ENCODE assay signal across 14 cellular contexts in the genomic region with DNA sequence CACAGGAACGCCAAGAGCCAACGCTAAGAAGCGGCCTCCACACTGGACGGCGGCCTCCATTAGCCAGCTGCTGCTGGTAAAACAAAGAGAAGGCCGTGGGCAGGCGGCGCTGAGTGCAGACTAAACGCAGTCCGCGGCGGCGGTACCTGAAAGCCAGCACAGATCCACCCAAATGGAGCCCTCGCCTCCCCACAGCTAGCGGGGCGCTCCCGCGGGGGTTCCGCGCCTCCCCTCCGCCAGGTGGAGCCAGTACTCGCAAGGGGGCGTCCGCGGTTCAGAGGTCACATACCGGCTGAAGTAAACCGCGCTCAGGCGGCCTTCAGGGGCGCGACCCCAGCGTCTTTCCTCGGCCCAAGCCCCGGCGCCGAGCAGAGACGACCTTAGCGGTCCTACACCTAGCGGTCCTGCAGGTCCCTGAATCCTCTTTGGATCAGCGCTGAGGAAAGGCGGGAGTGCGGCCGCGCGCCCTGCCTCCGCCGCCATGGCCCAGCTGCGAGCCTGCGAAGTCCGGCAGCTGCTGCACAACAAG.
"Had no signal": no experiment of that assay in that cellular context is flagged by ENCODE, and none has a peak within 500 bp of the region (broad histone marks: within the 10 kb centered on the region; RNA-seq: fewer than 3 reads in every experiment).

No MANE protein-coding gene starts in this region.

- H3K4me3 Mint-ChIP-seq: activated naive CD4-positive, alpha-beta T cell treated with anti-CD3 and anti-CD28 coated beads, Interleukin-2, amount 10 ng/mL, durations not matched to agents 7 days and 5 days; activated T-helper 17 cell treated with anti-CD3 and anti-CD28 coated beads, Interleukin-2, amount 50 U/mL, for 72 hours; naive thymus-derived CD4-positive, alpha-beta T cell had no signal

- H3K4me3 ChIP-seq: adrenal gland, cardiac muscle cell, dorsolateral prefrontal cortex, gastrocnemius medialis, mucosa of descending colon, right atrium auricular region, tibial nerve had no signal

- H3K27me3 ChIP-seq: adrenal gland, cardiac muscle cell, dorsolateral prefrontal cortex, gastrocnemius medialis, right atrium auricular region, tibial nerve had no signal

- ATAC-seq: activated T-helper 17 cell treated with anti-CD3 and anti-CD28 coated beads, Interleukin-2, amount 50 U/mL, for 72 hours; gastrocnemius medialis; mucosa of descending colon; naive thymus-derived CD4-positive, alpha-beta T cell had no signal

- H3K4me1 Mint-ChIP-seq: activated naive CD4-positive, alpha-beta T cell treated with anti-CD3 and anti-CD28 coated beads, Interleukin-2, amount 10 ng/mL, durations not matched to agents 7 days and 5 days; activated T-helper 17 cell treated with anti-CD3 and anti-CD28 coated beads, Interleukin-2, amount 50 U/mL, for 72 hours; naive thymus-derived CD4-positive, alpha-beta T cell had no signal

- H3K36me3 Mint-ChIP-seq: activated naive CD4-positive, alpha-beta T cell treated with anti-CD3 and anti-CD28 coated beads, Interleukin-2, amount 10 ng/mL, durations not matched to agents 7 days and 5 days; naive thymus-derived CD4-positive, alpha-beta T cell had no signal

- H3K27ac Mint-ChIP-seq: activated naive CD4-positive, alpha-beta T cell treated with anti-CD3 and anti-CD28 coated beads, Interleukin-2, amount 10 ng/mL, durations not matched to agents 7 days and 5 days; activated T-helper 17 cell treated with anti-CD3 and anti-CD28 coated beads, Interleukin-2, amount 50 U/mL, for 72 hours; naive thymus-derived CD4-positive, alpha-beta T cell; progenitor cell of endocrine pancreas had no signal

- H3K9me3 ChIP-seq: adrenal gland, gastrocnemius medialis, right atrium auricular region had no signal

- H3K27me3 Mint-ChIP-seq: activated naive CD4-positive, alpha-beta T cell treated with anti-CD3 and anti-CD28 coated beads, Interleukin-2, amount 10 ng/mL, durations not matched to agents 7 days and 5 days; activated T-helper 17 cell treated with anti-CD3 and anti-CD28 coated beads, Interleukin-2, amount 50 U/mL, for 72 hours; naive thymus-derived CD4-positive, alpha-beta T cell; progenitor cell of endocrine pancreas had no signal

- H3K27ac ChIP-seq: adrenal gland, cardiac muscle cell, dorsolateral prefrontal cortex, gastrocnemius medialis, right atrium auricular region, tibial nerve had no signal

- DNase-seq: activated CD4-positive, alpha-beta T cell treated with anti-CD3 and anti-CD28 coated beads, Interleukin-2, amount 50 U/mL, for 48 hours; activated naive CD4-positive, alpha-beta T cell treated with anti-CD3 and anti-CD28 coated beads, Interleukin-2, amount 10 ng/mL, durations not matched to agents 7 days and 5 days; dorsolateral prefrontal cortex; erythroblast; gastrocnemius medialis; naive thymus-derived CD4-positive, alpha-beta T cell; T1000 had no signal

- H3K36me3 ChIP-seq: adrenal gland, cardiac muscle cell, gastrocnemius medialis, right atrium auricular region, tibial nerve had no signal
